ENCODE assay signal across 9 cellular contexts in genomic region chr3:105722943-105723556, GRCh38.
DNase-seq lines count a peak whose midpoint lies in the region; ATAC-seq and TF ChIP-seq lines count a peak whose summit lies in the region.
"Had no signal": no experiment of that assay in that cellular context is flagged by ENCODE, and none has a peak within 500 bp of the region (broad histone marks: within the 10 kb centered on the region; RNA-seq: fewer than 3 reads in every experiment).

No MANE protein-coding gene starts in this region.

- peak; percentile 58 for DNase-seq in germinal center (ENCODE audit: low spot score)
- no peak for DNase-seq in ascending aorta (ENCODE audit: low spot score in 2 of 2)
- DNase-seq in thyroid gland: no peak
- DNase-seq in COLO668 (lab: John Stamatoyannopoulos, UW; ENCODE audit: unreplicated experiment): no peak
- no peak for DNase-seq in HUDEP-2 (lab: John Stamatoyannopoulos, UW; ENCODE audit: unreplicated experiment in 76 of 76)

- no peak overlapping the region for H3K4me3 ChIP-seq in ascending aorta
- H3K4me3 ChIP-seq in thyroid gland (replicated peaks in 1 of 3): no peak overlapping the region
- H3K4me3 ChIP-seq: smooth muscle cell had no signal

- no peaks in the 10 kb centered on the region for H3K27me3 Mint-ChIP-seq in IgD-negative memory B cell

- no peak for TF ChIP-seq POLR2A in thyroid gland (IDR thresholded peaks at IDR 0.05)

- peaks cover 17% of the 10 kb centered on the region for H3K36me3 Mint-ChIP-seq in IgD-negative memory B cell

- H3K27ac ChIP-seq in ascending aorta: no peak overlapping the region
- no peak overlapping the region for H3K27ac ChIP-seq in thyroid gland

- H3K4me1 Mint-ChIP-seq in IgD-negative memory B cell: peaks cover 15 to 30% (median 16%) of the 10 kb centered on the region in 3 donors

- H3K36me3 ChIP-seq in ascending aorta (peaks cover 10 to 29% of the 10 kb centered on the region in 2 donors), thyroid gland (peaks cover 13 to 16% of the 10 kb centered on the region in 2 donors)

- no peaks in the 10 kb centered on the region for H3K9me3 ChIP-seq in ascending aorta
- no peaks in the 10 kb centered on the region for H3K9me3 ChIP-seq in thyroid gland

- H3K4me1 ChIP-seq in ascending aorta (no peaks in the 10 kb centered on the region), thyroid gland (no peaks in the 10 kb centered on the region)

- peaks cover 5 to 12% (median 6%) of the 10 kb centered on the region in 3 donors for H3K9me3 Mint-ChIP-seq in IgD-negative memory B cell

- peak overlapping the region in 2 of 3 donors; percentile 73 to 86 for H3K27ac Mint-ChIP-seq in IgD-negative memory B cell

- H3K27me3 ChIP-seq in ascending aorta: no peaks in the 10 kb centered on the region
- H3K27me3 ChIP-seq in thyroid gland: no peaks in the 10 kb centered on the region

- WGBS in thyroid gland, 2 donors: 82 to 94% methylated on average over 3 of the region's 3 CpGs

- H3K4me3 Mint-ChIP-seq in IgD-negative memory B cell: peak overlapping the region in 3 of 4 donors; percentile 67 to 69 (median 68)

- ATAC-seq in GM18511 (IDR thresholded peaks at IDR 0.05; ENCODE audit: unreplicated experiment) (peak; percentile 100), GM21717 (IDR thresholded peaks at IDR 0.05; ENCODE audit: unreplicated experiment) (peak; percentile 100)

- intact Hi-C loops in ascending aorta (cut with DNase I) (no loop called here), thyroid gland (cut with DNase I) (no loop called here)

- no peak for TF ChIP-seq CTCF in ascending aorta (IDR thresholded peaks at IDR 0.05)
- TF ChIP-seq CTCF in thyroid gland (IDR thresholded peaks at IDR 0.05): no peak
